ENCODE assay signal across 8 cellular contexts in genomic region chr13:111046590-111047141, GRCh38.
DNase-seq lines count a peak whose midpoint lies in the region; ATAC-seq, FAIRE-seq and TF ChIP-seq lines count a peak whose summit lies in the region.

No MANE protein-coding gene starts in this region.

- no peak overlapping the region for H2AFZ ChIP-seq in DND-41 (ENCODE audit: low read depth, low read length)

- H4K20me1 ChIP-seq in DND-41 (ENCODE audit: insufficient read depth, low read length), result no peaks in the 10 kb centered on the region

- H3K27me3 ChIP-seq in DND-41 (ENCODE audit: insufficient read depth, low read length, poor library complexity), result no peaks in the 10 kb centered on the region
- H3K27me3 ChIP-seq in left ventricle myocardium inferior (ENCODE audit: low read depth), result peaks cover 8% of the 10 kb centered on the region
- no peaks in the 10 kb centered on the region for H3K27me3 ChIP-seq in small intestine (ENCODE audit: control insufficient read depth in 2 of 2, insufficient read depth in 2 of 2, low read length in 2 of 2)

- H3K4me3 ChIP-seq in DND-41 (ENCODE audit: low read depth in 1 of 2, low read length in 2 of 2) (no peak overlapping the region), left ventricle myocardium inferior (no peak overlapping the region), small intestine (ENCODE audit: low read depth in 1 of 2, low read length in 2 of 2) (no peak overlapping the region)

- H3K27me3 Mint-ChIP-seq in stimulated activated naive CD8-positive, alpha-beta T cell treated with anti-CD3 and anti-CD28 coated beads, Interleukin-15, amount 100 ng/mL, for 72 hours, result peaks cover 27% of the 10 kb centered on the region

- no peaks in the 10 kb centered on the region for H3K9me3 Mint-ChIP-seq in stimulated activated naive CD8-positive, alpha-beta T cell treated with anti-CD3 and anti-CD28 coated beads, Interleukin-15, amount 100 ng/mL, for 72 hours

- no peak overlapping the region for H3K9ac ChIP-seq in DND-41 (ENCODE audit: low read depth, low read length)

- no peak overlapping the region for H3K4me3 Mint-ChIP-seq in stimulated activated naive CD8-positive, alpha-beta T cell treated with anti-CD3 and anti-CD28 coated beads, Interleukin-15, amount 100 ng/mL, for 72 hours

- H3K27ac Mint-ChIP-seq in stimulated activated naive CD8-positive, alpha-beta T cell treated with anti-CD3 and anti-CD28 coated beads, Interleukin-15, amount 100 ng/mL, for 72 hours, result peak overlapping the region in 1 of 2 donors; percentile 12

- no peaks in the 10 kb centered on the region for H3K79me2 ChIP-seq in DND-41 (ENCODE audit: insufficient read depth, low read length)

- H3K4me1 ChIP-seq in DND-41 (ENCODE audit: insufficient read depth, low read length) (no peaks in the 10 kb centered on the region), left ventricle myocardium inferior (peaks cover 17% of the 10 kb centered on the region), small intestine (ENCODE audit: control insufficient read depth in 2 of 2, insufficient read depth in 1 of 2, low read depth in 1 of 2, low read length in 1 of 2) (no peaks in the 10 kb centered on the region)

- H3K9me3 ChIP-seq in DND-41 (ENCODE audit: insufficient read depth, low read length, severe bottlenecking) (no peaks in the 10 kb centered on the region), left ventricle myocardium inferior (replicated peaks) (no peaks in the 10 kb centered on the region), small intestine (ENCODE audit: control insufficient read depth, low read depth) (no peaks in the 10 kb centered on the region)

- FAIRE-seq in small intestine (lab: Jason Lieb, UNC), result no peak

- H3K27ac ChIP-seq in DND-41 (ENCODE audit: low read length) (no peak overlapping the region), left ventricle myocardium inferior (replicated peaks) (peak overlapping the region; percentile 4), small intestine (ENCODE audit: low read depth in 1 of 2, low read length in 1 of 2) (peak overlapping the region in 1 of 2 donors; percentile 73)

- WGBS in small intestine, 3 donors, result 63 to 70% (median 66%) methylated on average over 8 to 9 of the region's 9 CpGs

- H3K36me3 ChIP-seq in DND-41 (ENCODE audit: insufficient read depth, low read length) (no peaks in the 10 kb centered on the region), left ventricle myocardium inferior (no peaks in the 10 kb centered on the region), small intestine (ENCODE audit: control insufficient read depth in 2 of 2, insufficient read depth in 2 of 2, low read length in 2 of 2) (no peaks in the 10 kb centered on the region)

- H3K4me1 Mint-ChIP-seq in stimulated activated naive CD8-positive, alpha-beta T cell treated with anti-CD3 and anti-CD28 coated beads, Interleukin-15, amount 100 ng/mL, for 72 hours, result peaks cover 7% of the 10 kb centered on the region

- DNase-seq in DND-41 (no peak), NOMO-1 treated with DMSO at 0.1 percent for 48 hours (lab: John Stamatoyannopoulos, UW; ENCODE audit: unreplicated experiment) (peak; percentile 79), left ventricle myocardium inferior (no peak), SKM-1 treated with dmso at 0.1 percent for 144 hours (lab: John Stamatoyannopoulos, UW; ENCODE audit: unreplicated experiment) (no peak), small intestine (no peak), DMS153 (lab: John Stamatoyannopoulos, UW) (no peak)
- DNase-seq in stimulated activated naive CD8-positive, alpha-beta T cell treated with anti-CD3 and anti-CD28 coated beads, Interleukin-15, amount 100 ng/mL, for 72 hours, result no peak

- H3K4me2 ChIP-seq in DND-41 (ENCODE audit: insufficient read depth, low read length), result no peak overlapping the region

- intact Hi-C loops in left ventricle myocardium inferior (cut with micrococcal nuclease), result loop anchor here (5.0 kb wide), 1 partner anchor 129 kb away; the partner anchor contains the start of gene ANKRD10

- no peak for ATAC-seq in DND-41 (ENCODE audit: insufficient read depth, low read depth)
- peak; percentile 60 for ATAC-seq in GM21528 (IDR thresholded peaks at IDR 0.05; ENCODE audit: low FRiP score, unreplicated experiment)
- ATAC-seq in stimulated activated naive CD8-positive, alpha-beta T cell treated with anti-CD3 and anti-CD28 coated beads, Interleukin-15, amount 100 ng/mL, for 72 hours, result no peak

- peak; percentile 22 for TF ChIP-seq CTCF in DND-41 (IDR thresholded peaks at IDR 0.05; ENCODE audit: borderline replicate concordance, extremely low read depth, low read length, poor library complexity, severe bottlenecking)
- TF ChIP-seq CTCF in left ventricle myocardium inferior (IDR thresholded peaks at IDR 0.05; ENCODE audit: borderline replicate concordance), result peak; percentile 30
